12 cellular contexts compared by ENCODE assay signal in the genomic region with DNA sequence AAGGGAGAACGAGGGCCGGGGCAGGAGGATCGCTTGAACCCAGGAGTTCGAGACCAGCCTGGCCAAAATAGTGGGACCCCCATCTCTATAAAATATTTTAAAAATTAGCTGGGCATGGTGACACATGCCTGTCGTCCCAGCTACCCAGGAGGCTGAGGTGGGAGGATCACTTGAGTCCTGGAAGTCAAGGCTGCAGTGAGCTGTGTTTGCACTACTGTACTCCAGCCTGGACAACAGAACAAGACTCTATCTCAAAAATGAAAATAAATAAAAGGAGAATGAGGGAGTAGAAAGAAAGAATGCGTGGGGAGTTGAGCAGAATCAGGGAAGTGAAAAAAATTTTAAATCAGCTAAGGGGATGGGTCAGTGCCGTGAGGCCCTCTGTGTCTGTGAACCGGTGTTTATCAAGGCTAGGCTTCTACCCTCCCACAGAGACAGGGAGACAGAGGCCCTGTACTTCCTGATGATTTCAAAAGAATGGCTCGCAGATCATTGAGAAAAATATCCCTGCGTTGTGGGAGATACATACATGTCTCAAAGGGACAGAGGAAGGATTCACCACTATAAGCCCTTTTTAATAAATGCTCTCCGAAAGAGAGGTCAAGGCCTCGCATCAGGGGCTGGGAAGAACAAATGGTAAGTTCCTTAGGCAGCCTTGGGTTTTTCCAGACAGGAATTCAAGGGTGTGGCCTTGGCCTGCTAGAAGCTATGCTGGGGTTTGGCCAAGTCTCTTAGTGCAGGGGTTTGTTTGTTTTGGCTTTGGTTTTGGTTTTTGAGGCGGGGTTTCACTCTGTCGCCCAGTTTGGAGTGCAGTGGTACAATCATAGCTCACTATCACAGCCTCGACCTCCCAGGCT. TPM values are rescaled to one million over a fixed set of nuclear protein-coding genes. Genes with fewer than 3 reads are reported as not detected.
DNase-seq lines count a peak whose midpoint lies in the region; ATAC-seq, FAIRE-seq and TF ChIP-seq lines count a peak whose summit lies in the region.
"Had no signal": no experiment of that assay in that cellular context is flagged by ENCODE, and none has a peak within 500 bp of the region (broad histone marks: within the 10 kb centered on the region; RNA-seq: fewer than 3 reads in every experiment).

No MANE protein-coding gene starts in this region.

- no peak for ATAC-seq in GM21737 (IDR thresholded peaks at IDR 0.05; ENCODE audit: unreplicated experiment)
- ATAC-seq in GM21526 (IDR thresholded peaks at IDR 0.05; ENCODE audit: low FRiP score, unreplicated experiment): no peak

- no peaks in the 10 kb centered on the region; the same call in none of the 2 replicates for H3K27me3 Mint-ChIP-seq in HFFc6 (ENCODE audit: insufficient read depth)
- H3K27me3 Mint-ChIP-seq: stimulated activated naive CD8-positive, alpha-beta T cell treated with anti-CD3 and anti-CD28 coated beads, Interleukin-15, Interleukin-2, amounts not matched to agents 100 ng/mL and 50 ng/mL, for 24 hours had no signal

- DNase-seq in HFFc6 (peak; percentile 33), adipocyte (ENCODE audit: low read depth) (peak; percentile 83), right atrium auricular region (ENCODE audit: low spot score) (peak; percentile 74), small intestine (peak; percentile 64), HTR-8/SVneo (ENCODE audit: insufficient read length, low spot score) (no peak)
- no peak for DNase-seq in NK-92 treated with Interleukin-12 subunit alpha and Interleukin-12 subunit beta, amount 100 ng/mL, for 24 hours (lab: John Stamatoyannopoulos, UW)
- DNase-seq: activated CD4-positive, alpha-beta T cell treated with anti-CD3 and anti-CD28 coated beads for 48 hours had no signal

- WGBS in small intestine, 3 donors: 42 to 53% (median 47%) methylated on average over 15 of the region's 15 CpGs

- peak overlapping the region; percentile 8 to 55 for H3K27ac ChIP-seq in right atrium auricular region
- peak overlapping the region in 1 of 2 donors; percentile 82 for H3K27ac ChIP-seq in small intestine (ENCODE audit: low read depth in 1 of 2, low read length in 1 of 2)
- H3K27ac ChIP-seq: KMS-11 had no signal

- H3K36me3 ChIP-seq in adipocyte (ENCODE audit: control insufficient read depth, insufficient read depth, low read length, severe bottlenecking): peaks cover 53% of the 10 kb centered on the region
- peaks cover 34% of the 10 kb centered on the region for H3K36me3 ChIP-seq in right atrium auricular region
- H3K36me3 ChIP-seq in small intestine (ENCODE audit: control insufficient read depth in 2 of 2, insufficient read depth in 2 of 2, low read length in 2 of 2): peaks cover 2 to 22% of the 10 kb centered on the region in 2 donors

- H3K4me1 ChIP-seq in adipocyte (ENCODE audit: control insufficient read depth, insufficient read depth, low read length): peaks cover 14% of the 10 kb centered on the region
- H3K4me1 ChIP-seq in right atrium auricular region: peaks cover 0 to 35% of the 10 kb centered on the region in 2 donors
- peaks cover 0 to 3% of the 10 kb centered on the region in 2 donors for H3K4me1 ChIP-seq in small intestine (ENCODE audit: control insufficient read depth in 2 of 2, insufficient read depth in 1 of 2, low read depth in 1 of 2, low read length in 1 of 2)

- peak overlapping the region; percentile 62 for H3K27ac Mint-ChIP-seq in HFFc6
- H3K27ac Mint-ChIP-seq: stimulated activated naive CD8-positive, alpha-beta T cell treated with anti-CD3 and anti-CD28 coated beads, Interleukin-15, Interleukin-2, amounts not matched to agents 100 ng/mL and 50 ng/mL, for 24 hours had no signal

- H3K27me3 ChIP-seq in adipocyte (replicated peaks; ENCODE audit: control insufficient read depth, insufficient read depth, low read length) (no peaks in the 10 kb centered on the region), right atrium auricular region (no peaks in the 10 kb centered on the region), small intestine (ENCODE audit: control insufficient read depth in 2 of 2, insufficient read depth in 2 of 2, low read length in 2 of 2) (no peaks in the 10 kb centered on the region)

- no peak overlapping the region for H3K4me3 ChIP-seq in adipocyte (ENCODE audit: low read length)
- no peak overlapping the region for H3K4me3 ChIP-seq in right atrium auricular region
- H3K4me3 ChIP-seq in small intestine (ENCODE audit: low read depth in 1 of 2, low read length in 2 of 2): no peak overlapping the region

- FAIRE-seq in small intestine (lab: Jason Lieb, UNC) (no peak), HTR-8/SVneo (lab: Jason Lieb, UNC) (no peak)
- FAIRE-seq: GM18507 had no signal

- no peaks in the 10 kb centered on the region for H3K9me3 ChIP-seq in adipocyte (ENCODE audit: control insufficient read depth, low read length)
- no peaks in the 10 kb centered on the region for H3K9me3 ChIP-seq in right atrium auricular region
- H3K9me3 ChIP-seq in small intestine (ENCODE audit: control insufficient read depth, low read depth): no peaks in the 10 kb centered on the region

- H3K9me3 Mint-ChIP-seq in HFFc6: no peaks in the 10 kb centered on the region
- H3K9me3 Mint-ChIP-seq: stimulated activated naive CD8-positive, alpha-beta T cell treated with anti-CD3 and anti-CD28 coated beads, Interleukin-15, Interleukin-2, amounts not matched to agents 100 ng/mL and 50 ng/mL, for 24 hours had no signal

- H3K9ac ChIP-seq in adipocyte (ENCODE audit: low read length): peak overlapping the region; percentile 23
- H3K9ac ChIP-seq: KMS-11 had no signal

- TF ChIP-seq CTCF in HFFc6 (IDR thresholded peaks at IDR 0.05) (no peak), right atrium auricular region (IDR thresholded peaks at IDR 0.05) (no peak)

- H3K4me1 Mint-ChIP-seq in HFFc6 (ENCODE audit: low read depth): peaks cover 20% of the 10 kb centered on the region

- H3K4me3 Mint-ChIP-seq in HFFc6: no peak overlapping the region
- H3K4me3 Mint-ChIP-seq: stimulated activated naive CD8-positive, alpha-beta T cell treated with anti-CD3 and anti-CD28 coated beads, Interleukin-15, Interleukin-2, amounts not matched to agents 100 ng/mL and 50 ng/mL, for 24 hours had no signal

- peaks cover 17% of the 10 kb centered on the region for H3K36me3 Mint-ChIP-seq in HFFc6 (ENCODE audit: low read depth)

RNA-seq across cellular contexts. Expression of gene IL10RB, which starts 20.7 kb away (rescaled TPM):
- total RNA-seq in HFFc6 (2021; fragmentation: NEBNext Ultra II Directional; extraction: Animal tissue kit (Norgen Biotek cat#: 25700)): 10 to 100 TPM; 25.5 to 35.3 (median 29.5) TPM
- 10 to 100 TPM; 10.2 to 21.8 TPM for total RNA-seq in right atrium auricular region
- 10 to 100 TPM; 30.9 to 46.7 (median 41.2) TPM for polyA plus RNA-seq in small intestine

RNA-seq across cellular contexts. Expression of gene IFNAR1, which starts 37.9 kb away (rescaled TPM):
- 10 to 100 TPM; 42.0 to 49.7 (median 43.6) TPM for total RNA-seq in HFFc6 (2021; fragmentation: NEBNext Ultra II Directional; extraction: Animal tissue kit (Norgen Biotek cat#: 25700))
- total RNA-seq in right atrium auricular region: 10 to 100 TPM; 20.0 to 24.6 TPM
- 10 to 100 TPM in 1 of 3 donors, 1 to 10 TPM in 2; 6.0 to 25.5 (median 9.2) TPM for polyA plus RNA-seq in small intestine

RNA-seq across cellular contexts. Expression of gene IFNAR2, which starts 57.1 kb away (rescaled TPM):
- 10 to 100 TPM in 5 of 6 experiments, 1 to 10 TPM in 1; 8.0 to 14.6 (median 11.0) TPM for total RNA-seq in HFFc6 (2021; fragmentation: NEBNext Ultra II Directional; extraction: Animal tissue kit (Norgen Biotek cat#: 25700))
- total RNA-seq in right atrium auricular region: 1 to 10 TPM; 5.4 to 5.8 TPM
- 10 to 100 TPM in 2 of 3 donors, 1 to 10 TPM in 1; 4.9 to 15.8 (median 12.7) TPM for polyA plus RNA-seq in small intestine

Comparison
In these comparisons a context has a peak if more than half of its experiments do, and no peak if none do; other contexts are left out.
1. DNase-seq: peak in HFFc6 (single experiment), adipocyte (single experiment), right atrium auricular region (single experiment) and small intestine (single experiment); none in HTR-8/SVneo (single experiment) and NK-92 treated with Interleukin-12 subunit alpha and Interleukin-12 subunit beta, amount 100 ng/mL, for 24 hours (single experiment).